Comparison of ENCODE assay signal across 9 cellular contexts in the genomic region with DNA sequence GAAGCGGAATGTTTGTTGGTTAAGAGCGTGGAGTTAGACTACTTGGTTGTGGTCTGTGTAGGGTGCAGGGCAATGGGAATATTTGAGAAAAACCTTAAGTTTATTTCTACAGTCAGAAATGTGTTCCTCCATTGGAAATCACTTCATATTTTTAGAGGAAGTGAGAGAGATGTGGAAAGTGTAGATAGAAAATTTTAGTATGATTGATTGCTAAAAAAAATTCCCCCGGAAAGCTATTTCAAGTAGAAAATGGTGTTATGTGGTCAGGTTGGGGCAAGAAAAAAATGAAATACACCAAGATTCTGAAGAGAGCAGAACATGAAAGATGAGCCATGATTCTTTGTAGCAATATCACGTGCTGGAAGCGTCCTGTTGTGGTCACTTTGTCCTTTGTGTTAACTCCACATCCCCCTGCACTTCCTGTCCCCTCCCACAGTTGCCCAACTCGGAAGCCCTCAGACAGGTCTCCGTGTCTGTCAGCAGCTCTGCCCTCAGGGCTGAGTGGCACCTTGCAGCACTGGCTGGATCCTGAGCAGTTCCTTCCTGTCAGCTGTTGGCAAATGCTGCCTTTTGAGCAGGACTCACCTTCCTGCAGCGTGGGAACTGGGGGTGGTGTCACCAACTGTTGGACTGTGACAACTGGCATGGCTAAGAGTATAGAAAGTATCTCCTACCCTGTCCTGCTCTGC.
DNase-seq lines count a peak whose midpoint lies in the region; ATAC-seq, FAIRE-seq and TF ChIP-seq lines count a peak whose summit lies in the region.
"Had no signal": no experiment of that assay in that cellular context is flagged by ENCODE, and none has a peak within 500 bp of the region (broad histone marks: within the 10 kb centered on the region; RNA-seq: fewer than 3 reads in every experiment).

No MANE protein-coding gene starts in this region.

- peak overlapping the region; percentile 57 for H2AFZ ChIP-seq in MM.1S (ENCODE audit: low read length)

- H3K4me3 ChIP-seq in MM.1S (ENCODE audit: low read length): no peak overlapping the region
- H3K4me3 ChIP-seq in A673 (ENCODE audit: low read depth, low read length, poor library complexity, severe bottlenecking): no peak overlapping the region
- H3K4me3 ChIP-seq: skin epidermis had no signal

- H3K9ac ChIP-seq in MM.1S (ENCODE audit: low read length): no peak overlapping the region

- intact Hi-C loops in A673 (cut with micrococcal nuclease; ENCODE audit: unreplicated experiment): loop anchor here (5.0 kb wide), 1 partner anchor 587 kb away; no protein-coding TSS in a partner anchor

- POLR2A ChIA-PET in A673 (lab: Charles Lee; ENCODE audit: low non-redundant PET): no interaction called here

- H3K27ac ChIP-seq in MM.1S (ENCODE audit: low read length) (no peak overlapping the region), A673 (ENCODE audit: low read depth, low read length, poor library complexity, severe bottlenecking) (no peak overlapping the region)
- H3K27ac ChIP-seq: skin epidermis had no signal

- H3K9me3 ChIP-seq in MM.1S (replicated peaks; ENCODE audit: insufficient read depth, low read length) (no peaks in the 10 kb centered on the region), A673 (ENCODE audit: low read depth, low read length, poor library complexity, severe bottlenecking) (no peaks in the 10 kb centered on the region)

- BruUV-seq in A673 (replicated peaks; lab: Mats Ljungman, UMichigan): no TSS peak

- peaks cover 10% of the 10 kb centered on the region for H3K4me1 ChIP-seq in MM.1S (ENCODE audit: low read length)
- H3K4me1 ChIP-seq in A673 (ENCODE audit: insufficient read depth, low read length, poor library complexity, severe bottlenecking): no peaks in the 10 kb centered on the region

- CTCF ChIA-PET in A673 (lab: Charles Lee): no interaction called here

- H3F3A ChIP-seq in MM.1S (ENCODE audit: insufficient read depth, low read length): no peaks in the 10 kb centered on the region

- H3K27me3 ChIP-seq in MM.1S (replicated peaks; ENCODE audit: insufficient read depth, low read length) (no peaks in the 10 kb centered on the region), A673 (replicated peaks; ENCODE audit: insufficient read depth, low read depth, low read length, poor library complexity) (no peaks in the 10 kb centered on the region)

- no peak for FAIRE-seq in frontal cortex (lab: Jason Lieb, UNC)

- peak; percentile 41 for ATAC-seq in GM21360 (IDR thresholded peaks at IDR 0.05; ENCODE audit: unreplicated experiment)
- ATAC-seq in left lobe of liver: no peak
- ATAC-seq in HG02970 (IDR thresholded peaks at IDR 0.05; ENCODE audit: low FRiP score, unreplicated experiment): no peak

- H3K79me2 ChIP-seq in MM.1S (ENCODE audit: low read length): no peaks in the 10 kb centered on the region

- peak; percentile 21 for DNase-seq in GM10266 (ENCODE audit: extremely low spot score)
- DNase-seq in MM.1S: peak; percentile 73
- peak; percentile 52 for DNase-seq in left lobe of liver (ENCODE audit: low spot score)
- DNase-seq in middle frontal gyrus (ENCODE audit: extremely low spot score, low spot score): no peak
- DNase-seq in frontal cortex (ENCODE audit: low spot score in 2 of 2): no peak
- DNase-seq in A673 (ENCODE audit: low spot score): no peak

- peak overlapping the region; percentile 42; the same call in 1 of the 2 replicates for H3K4me2 ChIP-seq in MM.1S (ENCODE audit: low read depth, low read length)

- H4K20me1 ChIP-seq in MM.1S (ENCODE audit: insufficient read depth, low read length): no peaks in the 10 kb centered on the region

- H3K36me3 ChIP-seq in MM.1S (replicated peaks; ENCODE audit: insufficient read depth, low read length) (no peaks in the 10 kb centered on the region), A673 (ENCODE audit: insufficient read depth, low read length, poor library complexity, severe bottlenecking) (no peaks in the 10 kb centered on the region)

- TF ChIP-seq CTCF in GM10266 (IDR thresholded peaks at IDR 0.05; ENCODE audit: control insufficient read depth, insufficient read depth, low read depth, missing control alignments): no peak
- TF ChIP-seq CTCF in MM.1S (IDR thresholded peaks at IDR 0.05; ENCODE audit: low read length): no peak
- no peak for TF ChIP-seq CTCF in A673 (conservative IDR thresholded peaks at IDR 0.05; ENCODE audit: low read depth, low read length)

- H3K9me2 ChIP-seq in MM.1S (replicated peaks; ENCODE audit: insufficient read depth, low read length): no peaks in the 10 kb centered on the region

Comparison
In these comparisons a context has a peak if more than half of its experiments do, and no peak if none do; other contexts are left out.
1. DNase-seq: peak in GM10266 (single experiment), MM.1S (single experiment) and left lobe of liver (single experiment); none in middle frontal gyrus (single experiment), frontal cortex (0 of 2) and A673 (single experiment).